In the genomic region with DNA sequence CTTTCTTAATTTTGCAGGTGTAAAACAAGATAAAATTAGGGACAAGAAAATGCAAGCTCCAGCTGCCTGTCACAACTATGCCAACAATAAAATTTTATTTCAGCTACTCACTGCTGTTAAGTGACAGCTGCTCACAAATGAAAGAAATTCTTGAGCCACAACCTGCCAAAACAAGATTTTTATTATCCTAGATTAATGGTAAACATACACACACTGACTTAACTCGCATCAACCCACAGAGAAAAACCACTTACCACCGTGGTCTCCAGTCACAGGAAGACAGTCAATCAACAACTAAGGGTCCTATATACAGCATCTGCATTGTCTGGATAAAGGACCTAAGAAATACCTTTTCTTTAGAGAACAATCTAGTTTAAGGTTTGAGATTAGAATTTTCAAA, we compare ENCODE assay signal across 21 cellular contexts. TPM values are rescaled to one million over a fixed set of nuclear protein-coding genes. Genes with fewer than 3 reads are reported as not detected.
DNase-seq lines count a peak whose midpoint lies in the region; ATAC-seq, FAIRE-seq and TF ChIP-seq lines count a peak whose summit lies in the region.
"Had no signal": no experiment of that assay in that cellular context is flagged by ENCODE, and none has a peak within 500 bp of the region (broad histone marks: within the 10 kb centered on the region; RNA-seq: fewer than 3 reads in every experiment).

No MANE protein-coding gene starts in this region.

- no peak for TF ChIP-seq RAD21 in HepG2 (CRISPR knock-in tag; IDR thresholded peaks at IDR 0.05)

- intact Hi-C loops in HepG2 (cut with micrococcal nuclease; ENCODE audit: unreplicated experiment): no loop called here
- intact Hi-C loops in right lobe of liver (cut with DNase I): no loop called here
- intact Hi-C loops in CD14-positive monocyte (cut with micrococcal nuclease): no loop called here

- FAIRE-seq in HepG2 (lab: Jason Lieb, UNC): no peak
- FAIRE-seq: G401.6 had no signal

- CTCF ChIA-PET in HepG2 (lab: Yijun Ruan, JAX; ENCODE audit: low intra/inter-chr PET ratio, low total read pairs): no interaction called here

- no peaks in the 10 kb centered on the region for H3K9me3 ChIP-seq in HepG2 (ENCODE audit: low read length)
- H3K9me3 ChIP-seq in right lobe of liver: no peaks in the 10 kb centered on the region

- no peak for TF ChIP-seq POLR2A in HepG2 (IDR thresholded peaks at IDR 0.05; ENCODE audit: insufficient read depth in 1 of 2, low read depth in 2 of 2, low read length in 2 of 2)
- TF ChIP-seq POLR2A in right lobe of liver (IDR thresholded peaks at IDR 0.05): no peak

- peaks cover 20% of the 10 kb centered on the region for H3K4me1 Mint-ChIP-seq in CD14-positive monocyte

- ATAC-seq in HepG2: no peak
- ATAC-seq in right lobe of liver: no peak
- ATAC-seq: SK-N-SH treated with all-trans-retinoic acid at 6 μM for 48 hours had no signal

- H3K9me3 Mint-ChIP-seq in CD14-positive monocyte: no peaks in the 10 kb centered on the region

- no peak overlapping the region for H3K4me2 ChIP-seq in HepG2 (ENCODE audit: low read depth, low read length)
- H3K4me2 ChIP-seq: PC-9 had no signal

- no peak overlapping the region for H3K27ac Mint-ChIP-seq in CD14-positive monocyte

- in situ Hi-C loops in HepG2 (cut with HindIII; ENCODE audit: extremely low pct_ligation_motif_present, low pct_unique_long_range_greater_than_20kb): no loop called here

- H3K27ac ChIP-seq in HepG2 (ENCODE audit: extremely low read length, insufficient read depth, low read length): peak overlapping the region; percentile 45
- no peak overlapping the region for H3K27ac ChIP-seq in right lobe of liver
- H3K27ac ChIP-seq: PC-9, RWPE1 had no signal

- H3K36me3 Mint-ChIP-seq in CD14-positive monocyte: peaks cover 45 to 48% of the 10 kb centered on the region in 2 donors

- H3K4me3 ChIP-seq in HepG2 (replicated peaks in 1 of 3; ENCODE audit: insufficient read depth in 1 of 3, low read depth in 2 of 3, low read length in 3 of 3): no peak overlapping the region
- H3K4me3 ChIP-seq in right lobe of liver: no peak overlapping the region
- H3K4me3 ChIP-seq in foreskin fibroblast (ENCODE audit: low read depth in 1 of 2, low read length in 2 of 2): no peak overlapping the region
- H3K4me3 ChIP-seq: PC-9 had no signal

- TF ChIP-seq EP300 in HepG2 (IDR thresholded peaks at IDR 0.05; ENCODE audit: low read depth in 2 of 2, low read length in 2 of 2): no peak
- TF ChIP-seq EP300 in HepG2 (CRISPR knock-in tag; IDR thresholded peaks at IDR 0.05; ENCODE audit: borderline replicate concordance): no peak

- POLR2A ChIA-PET in HepG2 (lab: Yijun Ruan, JAX): no interaction called here

- peaks cover 14% of the 10 kb centered on the region for H3K4me1 ChIP-seq in HepG2 (ENCODE audit: insufficient read depth, low read length)
- H3K4me1 ChIP-seq in right lobe of liver: no peaks in the 10 kb centered on the region

- H3K27me3 ChIP-seq in HepG2 (ENCODE audit: control insufficient read depth in 1 of 2, insufficient read depth in 2 of 2, low read length in 2 of 2) (no peaks in the 10 kb centered on the region), right lobe of liver (no peaks in the 10 kb centered on the region)

- H3K79me2 ChIP-seq in HepG2 (ENCODE audit: insufficient read depth, low read length): no peaks in the 10 kb centered on the region

- no peak for DNase-seq in HepG2 (ENCODE audit: low spot score)
- no peak for DNase-seq in right lobe of liver
- DNase-seq in NCI-H526 treated with DMSO at 0.1 percent for 48 hours (lab: John Stamatoyannopoulos, UW): peak; percentile 31
- peak; percentile 22 for DNase-seq in myocyte (ENCODE audit: low read depth)
- no peak for DNase-seq in CD14-positive monocyte (ENCODE audit: low spot score)
- no peak for DNase-seq in foreskin fibroblast
- DNase-seq in DMS114 treated with DMSO at 0.1 percent for 48 hours (lab: John Stamatoyannopoulos, UW; ENCODE audit: unreplicated experiment): no peak
- DNase-seq: ACHN, C1 segment of cervical spinal cord, DMS 273 treated with DMSO at 0.1 percent for 48 hours, H7, MM.1S, NCI-H1092, NCI-H1694, NCI-H2227 treated with DMSO at 0.1 percent for 48 hours, NCI-H510A treated with DMSO at 0.1 percent for 48 hours, PC-9, SIG-M5 had no signal

- no TSS peak for BruUV-seq in HepG2 (replicated peaks; lab: Mats Ljungman, UMichigan)

- WGBS in HepG2 (ENCODE audit: low lambda C conversion rate): 98% methylated on average over 2 of the region's 2 CpGs
- WGBS in right lobe of liver (ENCODE audit: insufficient coverage, low coverage, low lambda C conversion rate, missing lambda C conversion rate): 64% methylated on average over 2 of the region's 2 CpGs

- H2AFZ ChIP-seq in HepG2 (ENCODE audit: low read length): no peak overlapping the region
- H2AFZ ChIP-seq: PC-9 had no signal

- H4K20me1 ChIP-seq in HepG2 (ENCODE audit: insufficient read depth, low read length): no peaks in the 10 kb centered on the region

- peaks cover 1 to 11% of the 10 kb centered on the region in 2 experiments; a peak in 2 of 5 replicates for H3K36me3 ChIP-seq in HepG2 (replicated peaks in 1 of 2; ENCODE audit: control insufficient read depth in 1 of 2, insufficient read depth in 2 of 2, low read length in 2 of 2)
- peaks cover 0 to 4% (median 0%) of the 10 kb centered on the region in 4 donors for H3K36me3 ChIP-seq in right lobe of liver

- TF ChIP-seq CTCF in HepG2 (CRISPR knock-in tag; IDR thresholded peaks at IDR 0.05) (no peak), right lobe of liver (IDR thresholded peaks at IDR 0.05) (no peak), CD14-positive monocyte (IDR thresholded peaks at IDR 0.05) (no peak), foreskin fibroblast (IDR thresholded peaks at IDR 0.05; ENCODE audit: low read depth, low read length) (no peak)

- H3K9ac ChIP-seq in HepG2 (ENCODE audit: insufficient read depth, low read depth, low read length): no peak overlapping the region

- H3K4me3 Mint-ChIP-seq in CD14-positive monocyte: no peak overlapping the region

- no peaks in the 10 kb centered on the region for H3K27me3 Mint-ChIP-seq in CD14-positive monocyte (ENCODE audit: low read depth in 3 of 3)

RNA-seq across cellular contexts. Expression of gene EFL1, which starts 31.3 kb away (rescaled TPM):
- total RNA-seq in HepG2 (2016; rRNA removed; fragmentation: Illumina TruSeq; extraction: Trizol) (12.0 and 16.2 TPM in 2 replicates), right lobe of liver (10 to 100 TPM in 2 of 6 experiments, 1 to 10 TPM in 4; 4.6 to 12.9 (median 9.4) TPM), myocyte (21.4 and 22.5 TPM in 2 replicates)
- 5.1 and 5.9 TPM in 2 replicates for total RNA-seq in HepG2 (2016; cell fraction: cytosol; rRNA removed; fragmentation: Illumina TruSeq; extraction: Trizol; ENCODE audit: low read depth)
- total RNA-seq in HepG2 (2016; cell fraction: insoluble cytoplasmic fraction; rRNA removed; fragmentation: Illumina TruSeq; extraction: Trizol): 12.0 and 15.3 TPM in 2 replicates
- 7.0 and 9.4 TPM in 2 replicates for total RNA-seq in HepG2 (2016; cell fraction: membrane; rRNA removed; fragmentation: Illumina TruSeq; extraction: Trizol)
- total RNA-seq in HepG2 (2016; cell fraction: nucleus; rRNA removed; fragmentation: Illumina TruSeq; extraction: Trizol): 16.3 and 24.9 TPM in 2 replicates
- polyA plus RNA-seq in HepG2 (2011; rRNA removed) (6.3 and 6.4 TPM in 2 replicates), CD14-positive monocyte (1 to 10 TPM; 7.1 to 10.0 TPM)
- 4.0 and 6.2 TPM in 2 replicates for polyA plus RNA-seq in HepG2 (2011; cell fraction: cytosol; rRNA removed)
- polyA plus RNA-seq in HepG2 (2011; cell fraction: nucleus; rRNA removed): 2.2 and 3.9 TPM in 2 replicates
- 7.7 and 7.8 TPM in 2 replicates for polyA plus RNA-seq in HepG2 (2012)
- 0.55 and 2.3 TPM in 2 replicates for polyA plus RNA-seq in HepG2 (2016; cell fraction: cytosol; fragmentation: Illumina TruSeq; extraction: Trizol; ENCODE audit: low read depth)
- 11.5 and 13.0 TPM in 2 replicates for polyA plus RNA-seq in HepG2 (2016; cell fraction: insoluble cytoplasmic fraction; fragmentation: Illumina TruSeq; extraction: Trizol; ENCODE audit: low read depth)
- 1.4 and 1.6 TPM in 2 replicates for polyA plus RNA-seq in HepG2 (2016; cell fraction: membrane; fragmentation: Illumina TruSeq; extraction: Trizol; ENCODE audit: low read depth)
- 6.3 and 7.5 TPM in 2 replicates for polyA plus RNA-seq in HepG2 (2016; cell fraction: nucleus; fragmentation: Illumina TruSeq; extraction: Trizol; ENCODE audit: insufficient read depth, low read depth)
- polyA minus RNA-seq in HepG2 (2011; rRNA and poly(A)+ RNA removed; ENCODE audit: low replicate concordance): 15.3 and 61.4 TPM in 2 replicates
- 6.2 and 8.4 TPM in 2 replicates for polyA minus RNA-seq in HepG2 (2011; cell fraction: cytosol; rRNA and poly(A)+ RNA removed)
- polyA minus RNA-seq in HepG2 (2011; cell fraction: nucleus; rRNA and poly(A)+ RNA removed): 28.0 and 28.6 TPM in 2 replicates
- 9.6 TPM for polyA plus RNA-seq in myocyte (2012)

RNA-seq across cellular contexts. Expression of gene SAXO2, which starts 31.4 kb away (rescaled TPM):
- total RNA-seq in HepG2 (2016; rRNA removed; fragmentation: Illumina TruSeq; extraction: Trizol) (1.5 TPM in 1 of 2 replicates, not detected in the other), right lobe of liver (1 to 10 TPM in 1 of 6 experiments, under 1 TPM in 4, not detected in 1; 0.06 to 1.1 (median 0.26) TPM), myocyte (0.29 and 3.6 TPM in 2 replicates)
- not detected in 2 replicates for total RNA-seq in HepG2 (2016; cell fraction: cytosol; rRNA removed; fragmentation: Illumina TruSeq; extraction: Trizol; ENCODE audit: low read depth)
- total RNA-seq in HepG2 (2016; cell fraction: insoluble cytoplasmic fraction; rRNA removed; fragmentation: Illumina TruSeq; extraction: Trizol): not detected in 2 replicates
- not detected in 2 replicates for total RNA-seq in HepG2 (2016; cell fraction: membrane; rRNA removed; fragmentation: Illumina TruSeq; extraction: Trizol)
- total RNA-seq in HepG2 (2016; cell fraction: nucleus; rRNA removed; fragmentation: Illumina TruSeq; extraction: Trizol): 1.8 TPM in 1 of 2 replicates, not detected in the other
- polyA plus RNA-seq in HepG2 (2011; rRNA removed) (0.01 and 0.04 TPM in 2 replicates), CD14-positive monocyte (not detected)
- not detected in 2 replicates for polyA plus RNA-seq in HepG2 (2011; cell fraction: cytosol; rRNA removed)
- not detected in 2 replicates for polyA plus RNA-seq in HepG2 (2011; cell fraction: nucleus; rRNA removed)
- polyA plus RNA-seq in HepG2 (2012): not detected in 2 replicates
- not detected in 2 replicates for polyA plus RNA-seq in HepG2 (2016; cell fraction: cytosol; fragmentation: Illumina TruSeq; extraction: Trizol; ENCODE audit: low read depth)
- polyA plus RNA-seq in HepG2 (2016; cell fraction: insoluble cytoplasmic fraction; fragmentation: Illumina TruSeq; extraction: Trizol; ENCODE audit: low read depth): not detected in 2 replicates
- not detected in 2 replicates for polyA plus RNA-seq in HepG2 (2016; cell fraction: membrane; fragmentation: Illumina TruSeq; extraction: Trizol; ENCODE audit: low read depth)
- not detected in 2 replicates for polyA plus RNA-seq in HepG2 (2016; cell fraction: nucleus; fragmentation: Illumina TruSeq; extraction: Trizol; ENCODE audit: insufficient read depth, low read depth)
- 1.8 TPM in 1 of 2 replicates, not detected in the other for polyA minus RNA-seq in HepG2 (2011; rRNA and poly(A)+ RNA removed; ENCODE audit: low replicate concordance)
- not detected in 2 replicates for polyA minus RNA-seq in HepG2 (2011; cell fraction: cytosol; rRNA and poly(A)+ RNA removed)
- 0.62 and 2.8 TPM in 2 replicates for polyA minus RNA-seq in HepG2 (2011; cell fraction: nucleus; rRNA and poly(A)+ RNA removed)
- 5.2 TPM for polyA plus RNA-seq in myocyte (2012)

Comparison
In these comparisons a context has a peak if more than half of its experiments do, and no peak if none do; other contexts are left out.
1. DNase-seq: peak in NCI-H526 treated with DMSO at 0.1 percent for 48 hours (single experiment) and myocyte (single experiment); none in HepG2 (single experiment), right lobe of liver (0 of 3), CD14-positive monocyte (single experiment), foreskin fibroblast (0 of 2) and DMS114 treated with DMSO at 0.1 percent for 48 hours (single experiment).